1 cellular context compared by ENCODE assay signal in genomic region chr2:131104487-131105155, GRCh38.
A peak's percentile ranks its signal among the peaks of the same experiment; 100 is the strongest.
TF ChIP-seq lines count a peak whose summit lies in the region.

No MANE protein-coding gene starts in this region.

TF ChIP-seq in HEK293, 187 proteins besides CTCF, POLR2A, EP300 and RAD21 (continued from another document and continues in another):
- peak; percentile 32; the same call in 1 of the 2 replicates for TF ChIP-seq ZBTB20 (tag by site-specific recombination; IDR thresholded peaks at IDR 0.05)
- 0 out of 2 replicates have a peak, but pooled peaks have one; percentile 31 for TF ChIP-seq ZBTB6 (tag by site-specific recombination; IDR thresholded peaks at IDR 0.05)
- TF ChIP-seq ZBTB1 (tag by site-specific recombination; IDR thresholded peaks at IDR 0.05) = no peak
- no peak for TF ChIP-seq ZNF560 (tag by site-specific recombination; IDR thresholded peaks at IDR 0.05; ENCODE audit: borderline replicate concordance)
- 0 out of 2 replicates have a peak, but pooled peaks have one; percentile 17 for TF ChIP-seq ZBTB48 (tag by site-specific recombination; IDR thresholded peaks at IDR 0.05)
- TF ChIP-seq ZBTB8A (tag by site-specific recombination; IDR thresholded peaks at IDR 0.05) = peak; percentile 92
- TF ChIP-seq GLIS1 (tag by site-specific recombination; IDR thresholded peaks at IDR 0.05) = no peak
- peak; percentile 59; the same call in 1 of the 2 replicates for TF ChIP-seq KLF10 (tag by site-specific recombination; IDR thresholded peaks at IDR 0.05)
- no peak for TF ChIP-seq ZNF398 (tag by site-specific recombination; IDR thresholded peaks at IDR 0.05)
- TF ChIP-seq EGR2 (tag by site-specific recombination; IDR thresholded peaks at IDR 0.05; ENCODE audit: low read depth) = no peak
- TF ChIP-seq MZF1 (tag by site-specific recombination; IDR thresholded peaks at IDR 0.05; ENCODE audit: borderline replicate concordance) = no peak
- 0 out of 2 replicates have a peak, but pooled peaks have one; percentile 1 for TF ChIP-seq ZNF501 (tag by site-specific recombination; IDR thresholded peaks at IDR 0.05)
- no peak for TF ChIP-seq AEBP2 (tag by site-specific recombination; IDR thresholded peaks at IDR 0.05; ENCODE audit: borderline replicate concordance)
- peak; percentile 62 for TF ChIP-seq ZNF366 (tag by site-specific recombination; conservative IDR thresholded peaks at IDR 0.05)
- no peak for TF ChIP-seq ZNF473 (tag by site-specific recombination; IDR thresholded peaks at IDR 0.05)
- peak; percentile 24; the same call in 1 of the 2 replicates for TF ChIP-seq ZNF664 (tag by site-specific recombination; IDR thresholded peaks at IDR 0.05)
- TF ChIP-seq ZNF776 (tag by site-specific recombination; IDR thresholded peaks at IDR 0.05; ENCODE audit: borderline replicate concordance) = no peak
- no peak for TF ChIP-seq ZNF10 (tag by site-specific recombination; IDR thresholded peaks at IDR 0.05)
- no peak for TF ChIP-seq ATF2 (tag by site-specific recombination; IDR thresholded peaks at IDR 0.05; ENCODE audit: low read depth)
- TF ChIP-seq SP7 (tag by site-specific recombination; IDR thresholded peaks at IDR 0.05) = peak; percentile 50
- TF ChIP-seq PATZ1 (tag by site-specific recombination; IDR thresholded peaks at IDR 0.05) = peak; percentile 57; the same call in 1 of the 2 replicates
- TF ChIP-seq ZFHX2 (tag by site-specific recombination; conservative IDR thresholded peaks at IDR 0.05) = no peak
- no peak for TF ChIP-seq ZNF658 (tag by site-specific recombination; IDR thresholded peaks at IDR 0.05)
- TF ChIP-seq PRDM1 (tag by site-specific recombination; IDR thresholded peaks at IDR 0.05) = peak; percentile 64
- peak; percentile 18; the same call in 1 of the 2 replicates for TF ChIP-seq KLF16 (tag by site-specific recombination; IDR thresholded peaks at IDR 0.05)
- TF ChIP-seq ZNF660 (tag by site-specific recombination; IDR thresholded peaks at IDR 0.05) = no peak
- no peak for TF ChIP-seq KLF7 (tag by site-specific recombination; IDR thresholded peaks at IDR 0.05; ENCODE audit: borderline replicate concordance)
- no peak for TF ChIP-seq PRDM4 (tag by site-specific recombination; IDR thresholded peaks at IDR 0.05)
- TF ChIP-seq BCL11B (tag by site-specific recombination; IDR thresholded peaks at IDR 0.05; ENCODE audit: low read depth) = no peak
- TF ChIP-seq YY2 (tag by site-specific recombination; IDR thresholded peaks at IDR 0.05) = no peak
- TF ChIP-seq ZNF335 (tag by site-specific recombination; conservative IDR thresholded peaks at IDR 0.05) = peak; percentile 86; the same call in 1 of the 2 replicates
- TF ChIP-seq KLF1 (tag by site-specific recombination; IDR thresholded peaks at IDR 0.05) = peak; percentile 52
- TF ChIP-seq PRDM6 (tag by site-specific recombination; IDR thresholded peaks at IDR 0.05) = no peak; the same call in 1 of the 2 replicates
- no peak for TF ChIP-seq PBX3 (CRISPR knock-in tag; IDR thresholded peaks at IDR 0.05)
- peak; percentile 97 for TF ChIP-seq PRDM10 (tag by site-specific recombination; IDR thresholded peaks at IDR 0.05)
- no peak for TF ChIP-seq ZBTB21 (tag by site-specific recombination; IDR thresholded peaks at IDR 0.05)
- TF ChIP-seq ZNF239 (tag by site-specific recombination; IDR thresholded peaks at IDR 0.05) = no peak
- TF ChIP-seq ZBTB26 (tag by site-specific recombination; optimal IDR thresholded peaks at IDR 0.05) = peak; percentile 6
- no peak for TF ChIP-seq ZNF18 (tag by site-specific recombination; IDR thresholded peaks at IDR 0.05)
- TF ChIP-seq SALL2 (tag by site-specific recombination; IDR thresholded peaks at IDR 0.05; ENCODE audit: borderline replicate concordance) = no peak
